ENCODE assay signal across 1 cellular context in genomic region chr20:50304501-50304856, GRCh38.
TF ChIP-seq lines count a peak whose summit lies in the region.

No MANE protein-coding gene starts in this region.

TF ChIP-seq in HepG2, 621 proteins besides CTCF, POLR2A, EP300 and RAD21 (continued from another document and continues in another):
- TF ChIP-seq CREBL2 (CRISPR knock-in tag; IDR thresholded peaks at IDR 0.05; ENCODE audit: borderline replicate concordance) (0 out of 2 replicates have a peak, but pooled peaks have one; percentile 19), AFF4 (CRISPR knock-in tag; IDR thresholded peaks at IDR 0.05) (no peak), SIX1 (CRISPR knock-in tag; IDR thresholded peaks at IDR 0.05; ENCODE audit: borderline replicate concordance) (peak; percentile 10; the same call in 1 of the 2 replicates), CAMTA2 (CRISPR knock-in tag; IDR thresholded peaks at IDR 0.05; ENCODE audit: borderline replicate concordance) (0 out of 2 replicates have a peak, but pooled peaks have one; percentile 14), ZMYM4 (CRISPR knock-in tag; IDR thresholded peaks at IDR 0.05) (0 out of 2 replicates have a peak, but pooled peaks have one; percentile 39), ZNF460 (CRISPR knock-in tag; IDR thresholded peaks at IDR 0.05; ENCODE audit: borderline replicate concordance) (no peak), NPAS2 (CRISPR knock-in tag; IDR thresholded peaks at IDR 0.05; ENCODE audit: borderline replicate concordance) (no peak), MAX (IDR thresholded peaks at IDR 0.05) (no peak), NFATC3 (CRISPR knock-in tag; IDR thresholded peaks at IDR 0.05) (no peak; the same call in 1 of the 2 replicates), ARHGAP35 (CRISPR knock-in tag; IDR thresholded peaks at IDR 0.05; ENCODE audit: borderline replicate concordance) (0 out of 2 replicates have a peak, but pooled peaks have one; percentile 47), ZNF282 (IDR thresholded peaks at IDR 0.05; ENCODE audit: partially characterized antibody) (no peak), KIAA2018 (CRISPR knock-in tag; IDR thresholded peaks at IDR 0.05; ENCODE audit: borderline replicate concordance) (peak; percentile 71; the same call in 1 of the 2 replicates), ZNF354B (CRISPR knock-in tag; IDR thresholded peaks at IDR 0.05) (no peak), ZNF546 (CRISPR knock-in tag; conservative IDR thresholded peaks at IDR 0.05) (no peak), MXD3 (CRISPR knock-in tag; IDR thresholded peaks at IDR 0.05) (no peak; the same call in 1 of the 2 replicates), FOXM1 (CRISPR knock-in tag; IDR thresholded peaks at IDR 0.05) (0 out of 2 replicates have a peak, but pooled peaks have one; percentile 35), HNF4G (IDR thresholded peaks at IDR 0.05; ENCODE audit: borderline replicate concordance, low read depth, low read length) (no peak), HNF4G (CRISPR knock-in tag; IDR thresholded peaks at IDR 0.05; ENCODE audit: borderline replicate concordance, low read depth) (0 out of 2 replicates have a peak, but pooled peaks have one; percentile 2), UBTF (CRISPR knock-in tag; IDR thresholded peaks at IDR 0.05) (no peak), ATAD3A (CRISPR knock-in tag; IDR thresholded peaks at IDR 0.05) (peak; percentile 83; the same call in 1 of the 2 replicates), ARNT (IDR thresholded peaks at IDR 0.05) (no peak), ZBTB44 (CRISPR knock-in tag; IDR thresholded peaks at IDR 0.05) (0 out of 2 replicates have a peak, but pooled peaks have one; percentile 18), ZNF784 (CRISPR knock-in tag; IDR thresholded peaks at IDR 0.05; ENCODE audit: borderline replicate concordance) (0 out of 2 replicates have a peak, but pooled peaks have one; percentile 3), ZNF839 (CRISPR knock-in tag; IDR thresholded peaks at IDR 0.05; ENCODE audit: borderline replicate concordance) (0 out of 2 replicates have a peak, but pooled peaks have one; percentile 71), ARNT2 (CRISPR knock-in tag; IDR thresholded peaks at IDR 0.05; ENCODE audit: low read depth) (0 out of 2 replicates have a peak, but pooled peaks have one; percentile 50), TSC22D2 (CRISPR knock-in tag; IDR thresholded peaks at IDR 0.05; ENCODE audit: borderline replicate concordance) (0 out of 2 replicates have a peak, but pooled peaks have one; percentile 8), ZNF674 (CRISPR knock-in tag; IDR thresholded peaks at IDR 0.05; ENCODE audit: low read depth) (0 out of 2 replicates have a peak, but pooled peaks have one; percentile 14), MEIS2 (CRISPR knock-in tag; IDR thresholded peaks at IDR 0.05) (peak; percentile 6; the same call in 1 of the 2 replicates), SAFB2 (CRISPR knock-in tag; IDR thresholded peaks at IDR 0.05; ENCODE audit: borderline replicate concordance, low read depth) (no peak), ZSCAN12 (CRISPR knock-in tag; IDR thresholded peaks at IDR 0.05) (peak; percentile 71; the same call in 1 of the 2 replicates), EZH2 (conservative IDR thresholded peaks at IDR 0.05; ENCODE audit: low read depth, low read length) (no peak), HMG20B (CRISPR knock-in tag; conservative IDR thresholded peaks at IDR 0.05) (no peak), ZBTB38 (CRISPR knock-in tag; IDR thresholded peaks at IDR 0.05) (peak; percentile 92), FLYWCH1 (CRISPR knock-in tag; IDR thresholded peaks at IDR 0.05) (no peak), ZNF891 (CRISPR knock-in tag; IDR thresholded peaks at IDR 0.05) (peak; percentile 65; the same call in 1 of the 2 replicates), ZNF414 (CRISPR knock-in tag; IDR thresholded peaks at IDR 0.05) (0 out of 2 replicates have a peak, but pooled peaks have one; percentile 41), PHF20 (CRISPR knock-in tag; IDR thresholded peaks at IDR 0.05) (peak; percentile 10; the same call in 1 of the 2 replicates), ZNF562 (CRISPR knock-in tag; IDR thresholded peaks at IDR 0.05; ENCODE audit: borderline replicate concordance) (no peak), ZNF550 (CRISPR knock-in tag; IDR thresholded peaks at IDR 0.05; ENCODE audit: borderline replicate concordance) (peak; percentile 72; the same call in 1 of the 2 replicates), SIX4 (CRISPR knock-in tag; IDR thresholded peaks at IDR 0.05) (no peak)
